Comparison of ENCODE assay signal across 15 cellular contexts in the genomic region with DNA sequence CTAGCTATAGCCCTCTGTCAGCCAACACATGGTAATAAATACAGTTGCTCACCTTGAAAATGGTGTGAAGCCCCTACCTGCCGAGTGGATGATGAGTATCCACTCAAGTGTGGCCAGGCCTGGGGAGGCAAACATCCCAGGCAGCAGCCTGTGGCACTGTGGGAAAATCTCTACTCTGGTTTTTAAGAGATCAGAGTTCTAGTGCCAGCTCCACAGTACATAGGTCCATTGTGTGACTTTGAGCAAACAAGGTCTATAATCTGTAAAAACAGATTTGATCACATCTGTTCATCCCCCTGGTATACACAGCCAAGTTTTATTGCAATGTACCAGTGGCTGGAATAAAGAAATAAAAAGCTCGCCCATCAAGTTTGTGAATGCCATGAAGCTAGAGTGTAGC.
DNase-seq lines count a peak whose midpoint lies in the region; ATAC-seq and TF ChIP-seq lines count a peak whose summit lies in the region.
"Had no signal": no experiment of that assay in that cellular context is flagged by ENCODE, and none has a peak within 500 bp of the region (broad histone marks: within the 10 kb centered on the region; RNA-seq: fewer than 3 reads in every experiment).

No MANE protein-coding gene starts in this region.

- H3K27ac ChIP-seq in VCaP, result peak overlapping the region; percentile 75

- peaks cover 8% of the 10 kb centered on the region for H3K4me1 Mint-ChIP-seq in osteocyte (ENCODE audit: unreplicated experiment)

- ATAC-seq in left colon (peak; percentile 50), HG03442 (IDR thresholded peaks at IDR 0.05; ENCODE audit: unreplicated experiment) (no peak), HG02870 (IDR thresholded peaks at IDR 0.05; ENCODE audit: unreplicated experiment) (no peak)

- no peak overlapping the region for H3K27ac Mint-ChIP-seq in osteocyte (ENCODE audit: unreplicated experiment)
- H3K27ac Mint-ChIP-seq: CD4-positive, alpha-beta memory T cell; HFFc6 had no signal

- DNase-seq in left colon (no peak), osteocyte (ENCODE audit: extremely low spot score, unreplicated experiment) (peak; percentile 23), pons (ENCODE audit: low spot score) (no peak)
- DNase-seq: C1 segment of cervical spinal cord; Calu3; CD4-positive, alpha-beta memory T cell; COR-L47; DMS53; DMS79 treated with DMSO at 0.1 percent for 48 hours; GF-D8; GOT3; HFFc6 had no signal

- intact Hi-C loops in left colon (cut with DNase I, micrococcal nuclease), result no loop called here

- no peak overlapping the region for H3K4me3 Mint-ChIP-seq in osteocyte (ENCODE audit: unreplicated experiment)
- H3K4me3 Mint-ChIP-seq: CD4-positive, alpha-beta memory T cell; HFFc6 had no signal

- peaks cover 26% of the 10 kb centered on the region for H3K27me3 Mint-ChIP-seq in osteocyte (ENCODE audit: unreplicated experiment)

- no peaks in the 10 kb centered on the region for H3K36me3 Mint-ChIP-seq in osteocyte (ENCODE audit: unreplicated experiment)

- no peaks in the 10 kb centered on the region for H3K9me3 Mint-ChIP-seq in osteocyte (ENCODE audit: unreplicated experiment)
- H3K9me3 Mint-ChIP-seq: CD4-positive, alpha-beta memory T cell; HFFc6 had no signal

- TF ChIP-seq CTCF in VCaP (conservative IDR thresholded peaks at IDR 0.05) (no peak), osteocyte (IDR thresholded peaks at IDR 0.05) (no peak)
